Comparison of ENCODE assay signal across 13 cellular contexts in genomic region chr5:147737921-147738320, GRCh38. TPM values are rescaled to one million over a fixed set of nuclear protein-coding genes. Genes with fewer than 3 reads are reported as not detected.
"Had no signal": no experiment of that assay in that cellular context is flagged by ENCODE, and none has a peak within 500 bp of the region (broad histone marks: within the 10 kb centered on the region; RNA-seq: fewer than 3 reads in every experiment).

No MANE protein-coding gene starts in this region.

- H3K27ac ChIP-seq: dorsolateral prefrontal cortex, gastrocnemius medialis, heart left ventricle had no signal

- DNase-seq: activated B cell treated with CpG ODN at 0.5 μM for 24 hours; activated CD4-positive, alpha-beta T cell treated with anti-CD3 and anti-CD28 coated beads for 48 hours; activated CD8-positive, alpha-beta T cell treated with anti-CD3 and anti-CD28 coated beads for 36 hours; activated effector memory CD4-positive, alpha-beta T cell treated with Interleukin-2 at 50 U/mL for 16 hours; activated T-cell treated with anti-CD3 and anti-CD28 coated beads, Interleukin-2, amount 50 U/mL, for 4 hours; dorsolateral prefrontal cortex; erythroblast; gastrocnemius medialis; heart left ventricle; naive B cell; stimulated activated CD4-positive, alpha-beta T cell treated with anti-CD3 and anti-CD28 coated beads, Interleukin-12 subunit alpha, Interleukin-12 subunit beta, amount 100 ng/mL, for 4 hours had no signal

- H3K9me3 ChIP-seq: gastrocnemius medialis, heart left ventricle had no signal

- ATAC-seq: activated CD8-positive, alpha-beta T cell treated with anti-CD3 and anti-CD28 coated beads for 36 hours; activated T-cell treated with anti-CD3 and anti-CD28 coated beads, Interleukin-2, amount 50 U/mL, for 4 hours; gastrocnemius medialis; heart left ventricle; stimulated activated effector memory CD8-positive, alpha-beta T cell treated with anti-CD3 and anti-CD28 coated beads, Interleukin-12 subunit alpha, Interleukin-12 subunit beta, amount 100 ng/mL, for 72 hours had no signal

- H3K4me3 ChIP-seq: dorsolateral prefrontal cortex, gastrocnemius medialis, heart left ventricle had no signal

- H3K36me3 ChIP-seq: gastrocnemius medialis, heart left ventricle had no signal

- H3K4me1 ChIP-seq: gastrocnemius medialis, heart left ventricle had no signal

- H3K27me3 ChIP-seq: dorsolateral prefrontal cortex, gastrocnemius medialis, heart left ventricle had no signal

RNA-seq across cellular contexts. Expression of gene JAKMIP2, which starts 44.6 kb away (rescaled TPM):
- total RNA-seq: renal cortical epithelial cell had no signal
